In the genomic region with DNA sequence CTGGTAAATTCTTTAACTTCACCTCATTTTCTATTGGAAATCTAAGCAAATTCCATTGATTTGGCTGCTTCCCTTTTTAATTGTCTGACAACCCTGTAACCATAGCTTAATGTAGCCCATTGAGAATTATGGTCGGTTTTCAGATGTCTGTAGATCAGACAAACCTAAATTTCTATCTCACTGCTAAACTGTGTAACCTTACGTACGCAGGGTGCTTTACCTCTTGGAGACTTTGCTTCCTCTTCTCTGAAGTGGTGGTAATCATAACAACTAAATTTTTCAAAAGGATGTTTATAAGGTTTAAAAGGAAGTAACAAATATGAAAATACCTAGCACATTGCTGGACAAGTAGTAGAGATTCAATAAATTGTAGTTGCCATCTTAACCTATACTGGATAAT, we compare ENCODE assay signal across 22 cellular contexts. TPM values are rescaled to one million over a fixed set of nuclear protein-coding genes. Genes with fewer than 3 reads are reported as not detected.
DNase-seq lines count a peak whose midpoint lies in the region; ATAC-seq lines count a peak whose summit lies in the region.
"Had no signal": no experiment of that assay in that cellular context is flagged by ENCODE, and none has a peak within 500 bp of the region (broad histone marks: within the 10 kb centered on the region; RNA-seq: fewer than 3 reads in every experiment).

No MANE protein-coding gene starts in this region.

- H3K4me1 Mint-ChIP-seq in activated T-cell treated with anti-CD3 and anti-CD28 coated beads, Interleukin-2, amount 50 U/mL, for 24 hours (ENCODE audit: low read depth): peaks cover 18% of the 10 kb centered on the region
- peaks cover 12 to 35% (median 28%) of the 10 kb centered on the region in 4 donors for H3K4me1 Mint-ChIP-seq in CD4-positive, CD25-positive, alpha-beta regulatory T cell
- peaks cover 19% of the 10 kb centered on the region for H3K4me1 Mint-ChIP-seq in T-helper 17 cell
- peaks cover 10 to 48% (median 31%) of the 10 kb centered on the region in 7 donors for H3K4me1 Mint-ChIP-seq in naive thymus-derived CD4-positive, alpha-beta T cell

- H3K4me3 ChIP-seq in CD4-positive, CD25-positive, alpha-beta regulatory T cell (ENCODE audit: low read depth, low read length): peak overlapping the region; percentile 23
- H3K4me3 ChIP-seq in naive thymus-derived CD4-positive, alpha-beta T cell (ENCODE audit: low read length): no peak overlapping the region
- H3K4me3 ChIP-seq: GM12878 had no signal

- peak; percentile 80 to 84 for ATAC-seq in CD4-positive, CD25-positive, alpha-beta regulatory T cell (ENCODE audit: low read depth in 2 of 2)
- ATAC-seq in T-helper 17 cell (peak; percentile 74), HG02798 (IDR thresholded peaks at IDR 0.05; ENCODE audit: poor library complexity, unreplicated experiment) (no peak), GM21619 (IDR thresholded peaks at IDR 0.05; ENCODE audit: unreplicated experiment) (no peak)
- ATAC-seq in naive thymus-derived CD4-positive, alpha-beta T cell: peak; percentile 93
- ATAC-seq: GM12878, PC-3, SK-N-SH treated with all-trans-retinoic acid at 6 μM for 48 hours had no signal

- no peaks in the 10 kb centered on the region for H3K9me3 ChIP-seq in CD4-positive, CD25-positive, alpha-beta regulatory T cell (ENCODE audit: control insufficient read depth in 2 of 2, low read length in 2 of 2)
- no peaks in the 10 kb centered on the region for H3K9me3 ChIP-seq in T-helper 17 cell (ENCODE audit: control insufficient read depth, low read length, poor library complexity, severe bottlenecking)
- no peaks in the 10 kb centered on the region for H3K9me3 ChIP-seq in naive thymus-derived CD4-positive, alpha-beta T cell (ENCODE audit: control insufficient read depth in 2 of 3, low read length in 3 of 3)
- H3K9me3 ChIP-seq: Caco-2 had no signal

- CTCF ChIA-PET in naive thymus-derived CD4-positive, alpha-beta T cell (lab: Charles Lee): interaction anchor here (1.0 to 3.1 kb wide), 2 partner anchors 10 to 146 kb away, joined by 3 to 10 read pairs; no protein-coding TSS in a partner anchor

- H3K27me3 ChIP-seq in CD4-positive, CD25-positive, alpha-beta regulatory T cell (ENCODE audit: control insufficient read depth, insufficient read depth, low read length): no peaks in the 10 kb centered on the region
- H3K27me3 ChIP-seq in naive thymus-derived CD4-positive, alpha-beta T cell (ENCODE audit: control insufficient read depth in 2 of 2, insufficient read depth in 2 of 2, low read length in 2 of 2): no peaks in the 10 kb centered on the region

- H3K4me1 ChIP-seq in CD4-positive, CD25-positive, alpha-beta regulatory T cell (ENCODE audit: control insufficient read depth, insufficient read depth, low read length, poor library complexity, severe bottlenecking): peaks cover 12% of the 10 kb centered on the region
- H3K4me1 ChIP-seq in naive thymus-derived CD4-positive, alpha-beta T cell (ENCODE audit: control insufficient read depth in 2 of 2, insufficient read depth in 2 of 2, low read length in 2 of 2): peaks cover 0 to 14% of the 10 kb centered on the region in 2 donors
- H3K4me1 ChIP-seq: Caco-2 had no signal

- peak overlapping the region; percentile 52 for H3K27ac ChIP-seq in CD4-positive, CD25-positive, alpha-beta regulatory T cell (ENCODE audit: insufficient read depth, low read length, poor library complexity, severe bottlenecking)
- peak overlapping the region; percentile 15 for H3K27ac ChIP-seq in naive thymus-derived CD4-positive, alpha-beta T cell (ENCODE audit: low read depth, low read length)
- H3K27ac ChIP-seq: HL-60 had no signal

- H3K4me3 Mint-ChIP-seq in activated T-cell treated with anti-CD3 and anti-CD28 coated beads, Interleukin-2, amount 50 U/mL, for 24 hours: no peak overlapping the region
- peak overlapping the region in 2 of 4 donors; percentile 5 to 73 for H3K4me3 Mint-ChIP-seq in CD4-positive, CD25-positive, alpha-beta regulatory T cell
- H3K4me3 Mint-ChIP-seq in T-helper 17 cell: no peak overlapping the region
- H3K4me3 Mint-ChIP-seq in naive thymus-derived CD4-positive, alpha-beta T cell: peak overlapping the region in 6 of 10 donors; percentile 15 to 62 (median 34)

- peak overlapping the region; percentile 22 for H3K27ac Mint-ChIP-seq in activated T-cell treated with anti-CD3 and anti-CD28 coated beads, Interleukin-2, amount 50 U/mL, for 24 hours
- peak overlapping the region; percentile 77 to 92 (median 86) for H3K27ac Mint-ChIP-seq in CD4-positive, CD25-positive, alpha-beta regulatory T cell
- H3K27ac Mint-ChIP-seq in T-helper 17 cell: peak overlapping the region; percentile 9
- H3K27ac Mint-ChIP-seq in naive thymus-derived CD4-positive, alpha-beta T cell: peak overlapping the region in 8 of 9 donors; percentile 72 to 95 (median 88)

- POLR2A ChIA-PET in naive thymus-derived CD4-positive, alpha-beta T cell (lab: Charles Lee): interaction anchor here (0.8 to 3.0 kb wide), 3 partner anchors 10 to 20 kb away, joined by 3 to 20 read pairs (median 3); no protein-coding TSS in a partner anchor

- H3K36me3 ChIP-seq in CD4-positive, CD25-positive, alpha-beta regulatory T cell (ENCODE audit: control insufficient read depth, insufficient read depth, low read length): peaks cover 61% of the 10 kb centered on the region
- H3K36me3 ChIP-seq in naive thymus-derived CD4-positive, alpha-beta T cell (ENCODE audit: control insufficient read depth in 2 of 3, insufficient read depth in 3 of 3, low read length in 3 of 3): peaks cover 4 to 59% (median 5%) of the 10 kb centered on the region in 3 experiments

- intact Hi-C loops in naive thymus-derived CD4-positive, alpha-beta T cell (cut with micrococcal nuclease): no loop called here

- H3K36me3 Mint-ChIP-seq in activated T-cell treated with anti-CD3 and anti-CD28 coated beads, Interleukin-2, amount 50 U/mL, for 24 hours (ENCODE audit: low read depth): peaks cover 61% of the 10 kb centered on the region
- H3K36me3 Mint-ChIP-seq in CD4-positive, CD25-positive, alpha-beta regulatory T cell: peaks cover 29% of the 10 kb centered on the region
- H3K36me3 Mint-ChIP-seq in T-helper 17 cell (ENCODE audit: low read depth): peaks cover 10% of the 10 kb centered on the region
- peaks cover 11 to 34% (median 20%) of the 10 kb centered on the region in 5 donors for H3K36me3 Mint-ChIP-seq in naive thymus-derived CD4-positive, alpha-beta T cell

- DNase-seq in activated T-cell treated with anti-CD3 and anti-CD28 coated beads, Interleukin-2, amount 50 U/mL, for 24 hours: no peak
- no peak for DNase-seq in activated T-cell treated with anti-CD3 and anti-CD28 coated beads, Interleukin-2, amount 50 U/mL, for 48 hours
- peak in 2 of 3 donors; percentile 38 to 59 for DNase-seq in CD4-positive, CD25-positive, alpha-beta regulatory T cell
- DNase-seq in T-helper 17 cell (no peak), NCI-H2227 treated with DMSO at 0.1 percent for 48 hours (lab: John Stamatoyannopoulos, UW) (no peak)
- peak in 6 of 9 donors; percentile 38 to 72 (median 56) for DNase-seq in naive thymus-derived CD4-positive, alpha-beta T cell
- DNase-seq: 8988T; ACHN; Caco-2; GDM1; NCI-H1105; NCI-H2029; NCI-H446 treated with DMSO at 0.1 percent for 48 hours; NCI-H526; NCI-H82; NK-92 treated with Interleukin-12 subunit alpha and Interleukin-12 subunit beta, amount 100 ng/mL, for 24 hours; PC-3 had no signal

- no peaks in the 10 kb centered on the region for H3K27me3 Mint-ChIP-seq in activated T-cell treated with anti-CD3 and anti-CD28 coated beads, Interleukin-2, amount 50 U/mL, for 24 hours
- H3K27me3 Mint-ChIP-seq in CD4-positive, CD25-positive, alpha-beta regulatory T cell: no peaks in the 10 kb centered on the region
- H3K27me3 Mint-ChIP-seq in T-helper 17 cell: no peaks in the 10 kb centered on the region
- no peaks in the 10 kb centered on the region for H3K27me3 Mint-ChIP-seq in naive thymus-derived CD4-positive, alpha-beta T cell

- no peaks in the 10 kb centered on the region for H3K9me3 Mint-ChIP-seq in activated T-cell treated with anti-CD3 and anti-CD28 coated beads, Interleukin-2, amount 50 U/mL, for 24 hours
- no peaks in the 10 kb centered on the region for H3K9me3 Mint-ChIP-seq in CD4-positive, CD25-positive, alpha-beta regulatory T cell
- no peaks in the 10 kb centered on the region for H3K9me3 Mint-ChIP-seq in naive thymus-derived CD4-positive, alpha-beta T cell

RNA-seq across cellular contexts. Expression of gene IFNAR1, which starts 25.9 kb away (rescaled TPM):
- total RNA-seq in CD4-positive, CD25-positive, alpha-beta regulatory T cell: 23.9 TPM
- polyA plus RNA-seq in CD4-positive, CD25-positive, alpha-beta regulatory T cell: 10 to 100 TPM; 61.7 to 93.8 (median 68.4) TPM
- total RNA-seq in T-helper 17 cell: 10 to 100 TPM; 16.6 to 27.6 TPM
- total RNA-seq in naive thymus-derived CD4-positive, alpha-beta T cell: 10 to 100 TPM; 24.7 to 60.8 (median 40.0) TPM
- polyA plus RNA-seq in naive thymus-derived CD4-positive, alpha-beta T cell: 10 to 100 TPM; 62.5 to 76.2 TPM

RNA-seq across cellular contexts. Expression of gene IFNGR2, which starts 52.5 kb away (rescaled TPM):
- total RNA-seq in CD4-positive, CD25-positive, alpha-beta regulatory T cell: 10.2 TPM
- polyA plus RNA-seq in CD4-positive, CD25-positive, alpha-beta regulatory T cell: 10 to 100 TPM; 21.7 to 37.2 (median 24.5) TPM
- total RNA-seq in T-helper 17 cell: 10 to 100 TPM; 17.9 to 18.7 TPM
- 10 to 100 TPM in 4 of 5 experiments, 1 to 10 TPM in 1; 9.1 to 80.5 (median 33.7) TPM for total RNA-seq in naive thymus-derived CD4-positive, alpha-beta T cell
- 10 to 100 TPM; 29.8 to 39.2 TPM for polyA plus RNA-seq in naive thymus-derived CD4-positive, alpha-beta T cell

Comparison
In these comparisons a context has a peak if more than half of its experiments do, and no peak if none do; other contexts are left out.
1. DNase-seq: peak in CD4-positive, CD25-positive, alpha-beta regulatory T cell (2 of 3) and naive thymus-derived CD4-positive, alpha-beta T cell (6 of 9); none in activated T-cell treated with anti-CD3 and anti-CD28 coated beads, Interleukin-2, amount 50 U/mL, for 24 hours (single experiment), activated T-cell treated with anti-CD3 and anti-CD28 coated beads, Interleukin-2, amount 50 U/mL, for 48 hours (0 of 2), T-helper 17 cell (0 of 3) and NCI-H2227 treated with DMSO at 0.1 percent for 48 hours (single experiment).
2. H3K27ac Mint-ChIP-seq: peak in every context shown above with its lines; median percentile 88 in naive thymus-derived CD4-positive, alpha-beta T cell; 86 in CD4-positive, CD25-positive, alpha-beta regulatory T cell; 22 in activated T-cell treated with anti-CD3 and anti-CD28 coated beads, Interleukin-2, amount 50 U/mL, for 24 hours; 9 in T-helper 17 cell.
3. H3K4me3 Mint-ChIP-seq: peak in naive thymus-derived CD4-positive, alpha-beta T cell (6 of 10); none in activated T-cell treated with anti-CD3 and anti-CD28 coated beads, Interleukin-2, amount 50 U/mL, for 24 hours (single experiment) and T-helper 17 cell (single experiment).
4. ATAC-seq: peak in CD4-positive, CD25-positive, alpha-beta regulatory T cell (2 of 2), T-helper 17 cell (single experiment) and naive thymus-derived CD4-positive, alpha-beta T cell (single experiment); none in HG02798 (single experiment) and GM21619 (single experiment).